In genomic region chr17:36720131-36720530, GRCh38 we compare ENCODE assay signal across 22 cellular contexts.
DNase-seq lines count a peak whose midpoint lies in the region; ATAC-seq and TF ChIP-seq lines count a peak whose summit lies in the region.
"Had no signal": no experiment of that assay in that cellular context is flagged by ENCODE, and none has a peak within 500 bp of the region (broad histone marks: within the 10 kb centered on the region; RNA-seq: fewer than 3 reads in every experiment).

No MANE protein-coding gene starts in this region.

- H3K4me1 Mint-ChIP-seq in activated CD4-positive, alpha-beta T cell treated with anti-CD3 and anti-CD28 coated beads, Interleukin-2, amount 10 ng/mL, durations not matched to agents 7 days and 5 days: peaks cover 39% of the 10 kb centered on the region
- peaks cover 31% of the 10 kb centered on the region for H3K4me1 Mint-ChIP-seq in activated CD4-positive, alpha-beta T cell treated with anti-CD3 and anti-CD28 coated beads for 36 hours
- peaks cover 26% of the 10 kb centered on the region for H3K4me1 Mint-ChIP-seq in activated naive CD8-positive, alpha-beta T cell treated with anti-CD3 and anti-CD28 coated beads for 36 hours
- H3K4me1 Mint-ChIP-seq in stimulated activated effector memory CD8-positive, alpha-beta T cell treated with anti-CD3 and anti-CD28 coated beads, Interleukin-12 subunit alpha, Interleukin-12 subunit beta, amount 100 ng/mL, for 72 hours: peaks cover 40% of the 10 kb centered on the region

- intact Hi-C loops in activated CD4-positive, alpha-beta T cell treated with anti-CD3 and anti-CD28 coated beads for 36 hours (cut with DNase I, micrococcal nuclease): loop anchor here in 1 of 2 experiments (5.0 kb wide), 1 partner anchor 767 kb away; the partner anchor contains the start of gene DUSP14
- intact Hi-C loops in dorsolateral prefrontal cortex (cut with DNase I) (loop anchor here in 1 of 2 donors (10.0 kb wide), 1 partner anchor 225 kb away; the partner anchor contains the start of gene AATF), testis (cut with DNase I; ENCODE audit: low total_unique reads) (no loop called here)

- TF ChIP-seq CTCF in dorsolateral prefrontal cortex (IDR thresholded peaks at IDR 0.05 in 54 of 56, conservative IDR thresholded peaks at IDR 0.05 in 2 of 56; ENCODE audit: low read depth in 1 of 56, partially characterized antibody in 56 of 56) (no peak), testis (IDR thresholded peaks at IDR 0.05) (no peak)

- CTCF ChIA-PET in activated CD4-positive, alpha-beta T cell treated with anti-CD3 and anti-CD28 coated beads, Interleukin-2, amount 10 ng/mL, durations not matched to agents 7 days and 5 days (lab: Charles Lee): interaction anchor here (1.2 kb wide), 1 partner anchor 46 kb away, joined by 3 read pairs; no protein-coding TSS in a partner anchor
- CTCF ChIA-PET in activated CD4-positive, alpha-beta T cell treated with anti-CD3 and anti-CD28 coated beads for 36 hours (lab: Charles Lee): interaction anchor here (0.6 to 1.5 kb wide), 5 partner anchors 10 to 297 kb away, joined by 3 to 5 read pairs (median 3); no protein-coding TSS in a partner anchor

- H3K36me3 Mint-ChIP-seq in activated CD4-positive, alpha-beta T cell treated with anti-CD3 and anti-CD28 coated beads, Interleukin-2, amount 10 ng/mL, durations not matched to agents 7 days and 5 days (ENCODE audit: low read depth): no peaks in the 10 kb centered on the region
- H3K36me3 Mint-ChIP-seq in activated CD4-positive, alpha-beta T cell treated with anti-CD3 and anti-CD28 coated beads for 36 hours (ENCODE audit: low read depth): no peaks in the 10 kb centered on the region
- H3K36me3 Mint-ChIP-seq in activated naive CD8-positive, alpha-beta T cell treated with anti-CD3 and anti-CD28 coated beads for 36 hours: no peaks in the 10 kb centered on the region
- no peaks in the 10 kb centered on the region for H3K36me3 Mint-ChIP-seq in stimulated activated effector memory CD8-positive, alpha-beta T cell treated with anti-CD3 and anti-CD28 coated beads, Interleukin-12 subunit alpha, Interleukin-12 subunit beta, amount 100 ng/mL, for 72 hours
- H3K36me3 Mint-ChIP-seq: IgD-negative memory B cell had no signal

- DNase-seq in activated CD4-positive, alpha-beta T cell treated with anti-CD3 and anti-CD28 coated beads, Interleukin-2, amount 10 ng/mL, durations not matched to agents 7 days and 5 days: no peak
- no peak for DNase-seq in activated CD4-positive, alpha-beta T cell treated with anti-CD3 and anti-CD28 coated beads for 36 hours
- DNase-seq in NCI-H69 (lab: John Stamatoyannopoulos, UW): peak; percentile 32
- DNase-seq in activated naive CD8-positive, alpha-beta T cell treated with anti-CD3 and anti-CD28 coated beads for 36 hours: no peak
- no peak for DNase-seq in stimulated activated effector memory CD8-positive, alpha-beta T cell treated with anti-CD3 and anti-CD28 coated beads, Interleukin-12 subunit alpha, Interleukin-12 subunit beta, amount 100 ng/mL, for 72 hours (ENCODE audit: low spot score in 2 of 2)
- DNase-seq in dorsolateral prefrontal cortex: no peak
- DNase-seq in testis: no peak
- DNase-seq: DMS79 treated with DMSO at 0.1 percent for 48 hours, Kasumi-1, MM.1S, NCI-H1092, NCI-H1694 treated with DMSO at 0.1 percent for 48 hours, NCI-H748 treated with DMSO at 0.1 percent for 48 hours, OCI-M1, Right ventricle myocardium superior had no signal

- H3K4me3 ChIP-seq in dorsolateral prefrontal cortex: no peak overlapping the region
- no peak overlapping the region for H3K4me3 ChIP-seq in testis
- H3K4me3 ChIP-seq: A549, GM23338, SK-N-MC had no signal

- H3K36me3 ChIP-seq in testis (ENCODE audit: low read depth, missing control alignments): no peaks in the 10 kb centered on the region

- peaks cover 0 to 4% (median 0%) of the 10 kb centered on the region in 45 donors for H3K27me3 ChIP-seq in dorsolateral prefrontal cortex
- H3K27me3 ChIP-seq in testis: no peaks in the 10 kb centered on the region

- TF ChIP-seq POLR2A in testis (IDR thresholded peaks at IDR 0.05): no peak

- H3K27ac ChIP-seq in dorsolateral prefrontal cortex (no peak overlapping the region), testis (no peak overlapping the region)
- H3K27ac ChIP-seq: A549, C4-2B, SK-N-MC had no signal

- peaks cover 9% of the 10 kb centered on the region for H3K4me1 ChIP-seq in testis

- H3K9me3 ChIP-seq in testis: no peaks in the 10 kb centered on the region
- H3K9me3 ChIP-seq: A549 had no signal

- 79 to 90% methylated on average over 4 of the region's 4 CpGs for WGBS in testis, 2 donors

- H3K27me3 Mint-ChIP-seq in activated CD4-positive, alpha-beta T cell treated with anti-CD3 and anti-CD28 coated beads, Interleukin-2, amount 10 ng/mL, durations not matched to agents 7 days and 5 days: no peaks in the 10 kb centered on the region
- H3K27me3 Mint-ChIP-seq in activated CD4-positive, alpha-beta T cell treated with anti-CD3 and anti-CD28 coated beads for 36 hours: no peaks in the 10 kb centered on the region
- no peaks in the 10 kb centered on the region for H3K27me3 Mint-ChIP-seq in activated naive CD8-positive, alpha-beta T cell treated with anti-CD3 and anti-CD28 coated beads for 36 hours

- H3K4me3 Mint-ChIP-seq in activated CD4-positive, alpha-beta T cell treated with anti-CD3 and anti-CD28 coated beads, Interleukin-2, amount 10 ng/mL, durations not matched to agents 7 days and 5 days: no peak overlapping the region
- H3K4me3 Mint-ChIP-seq in activated CD4-positive, alpha-beta T cell treated with anti-CD3 and anti-CD28 coated beads for 36 hours: no peak overlapping the region
- no peak overlapping the region for H3K4me3 Mint-ChIP-seq in activated naive CD8-positive, alpha-beta T cell treated with anti-CD3 and anti-CD28 coated beads for 36 hours
- no peak overlapping the region for H3K4me3 Mint-ChIP-seq in stimulated activated effector memory CD8-positive, alpha-beta T cell treated with anti-CD3 and anti-CD28 coated beads, Interleukin-12 subunit alpha, Interleukin-12 subunit beta, amount 100 ng/mL, for 72 hours
- H3K4me3 Mint-ChIP-seq: GM23338 had no signal

- POLR2A ChIA-PET in activated CD4-positive, alpha-beta T cell treated with anti-CD3 and anti-CD28 coated beads, Interleukin-2, amount 10 ng/mL, durations not matched to agents 7 days and 5 days (lab: Charles Lee): interaction anchor here (0.7 kb wide), 1 partner anchor 641 kb away, joined by 3 read pairs; no protein-coding TSS in a partner anchor
- POLR2A ChIA-PET in activated CD4-positive, alpha-beta T cell treated with anti-CD3 and anti-CD28 coated beads for 36 hours (lab: Charles Lee): no interaction called here

- ATAC-seq in activated CD4-positive, alpha-beta T cell treated with anti-CD3 and anti-CD28 coated beads for 36 hours: no peak
- no peak for ATAC-seq in stimulated activated effector memory CD8-positive, alpha-beta T cell treated with anti-CD3 and anti-CD28 coated beads, Interleukin-12 subunit alpha, Interleukin-12 subunit beta, amount 100 ng/mL, for 72 hours
- no peak for ATAC-seq in GM21576 (IDR thresholded peaks at IDR 0.05; ENCODE audit: unreplicated experiment)
- ATAC-seq: A549, GM23338, HCT116 had no signal

- no peaks in the 10 kb centered on the region for H3K9me3 Mint-ChIP-seq in activated CD4-positive, alpha-beta T cell treated with anti-CD3 and anti-CD28 coated beads, Interleukin-2, amount 10 ng/mL, durations not matched to agents 7 days and 5 days
- H3K9me3 Mint-ChIP-seq in activated CD4-positive, alpha-beta T cell treated with anti-CD3 and anti-CD28 coated beads for 36 hours (ENCODE audit: low read depth): no peaks in the 10 kb centered on the region
- H3K9me3 Mint-ChIP-seq in activated naive CD8-positive, alpha-beta T cell treated with anti-CD3 and anti-CD28 coated beads for 36 hours: peaks cover 1% of the 10 kb centered on the region
- no peaks in the 10 kb centered on the region for H3K9me3 Mint-ChIP-seq in stimulated activated effector memory CD8-positive, alpha-beta T cell treated with anti-CD3 and anti-CD28 coated beads, Interleukin-12 subunit alpha, Interleukin-12 subunit beta, amount 100 ng/mL, for 72 hours
- H3K9me3 Mint-ChIP-seq: GM23338 had no signal

- peak overlapping the region; percentile 97 for H3K27ac Mint-ChIP-seq in activated CD4-positive, alpha-beta T cell treated with anti-CD3 and anti-CD28 coated beads, Interleukin-2, amount 10 ng/mL, durations not matched to agents 7 days and 5 days
- H3K27ac Mint-ChIP-seq in activated CD4-positive, alpha-beta T cell treated with anti-CD3 and anti-CD28 coated beads for 36 hours: no peak overlapping the region
- peak overlapping the region; percentile 98 for H3K27ac Mint-ChIP-seq in activated naive CD8-positive, alpha-beta T cell treated with anti-CD3 and anti-CD28 coated beads for 36 hours
- H3K27ac Mint-ChIP-seq in stimulated activated effector memory CD8-positive, alpha-beta T cell treated with anti-CD3 and anti-CD28 coated beads, Interleukin-12 subunit alpha, Interleukin-12 subunit beta, amount 100 ng/mL, for 72 hours: peak overlapping the region; percentile 97
- H3K27ac Mint-ChIP-seq: GM23338 had no signal
